ENCODE assay signal across 1 cellular context in the genomic region with DNA sequence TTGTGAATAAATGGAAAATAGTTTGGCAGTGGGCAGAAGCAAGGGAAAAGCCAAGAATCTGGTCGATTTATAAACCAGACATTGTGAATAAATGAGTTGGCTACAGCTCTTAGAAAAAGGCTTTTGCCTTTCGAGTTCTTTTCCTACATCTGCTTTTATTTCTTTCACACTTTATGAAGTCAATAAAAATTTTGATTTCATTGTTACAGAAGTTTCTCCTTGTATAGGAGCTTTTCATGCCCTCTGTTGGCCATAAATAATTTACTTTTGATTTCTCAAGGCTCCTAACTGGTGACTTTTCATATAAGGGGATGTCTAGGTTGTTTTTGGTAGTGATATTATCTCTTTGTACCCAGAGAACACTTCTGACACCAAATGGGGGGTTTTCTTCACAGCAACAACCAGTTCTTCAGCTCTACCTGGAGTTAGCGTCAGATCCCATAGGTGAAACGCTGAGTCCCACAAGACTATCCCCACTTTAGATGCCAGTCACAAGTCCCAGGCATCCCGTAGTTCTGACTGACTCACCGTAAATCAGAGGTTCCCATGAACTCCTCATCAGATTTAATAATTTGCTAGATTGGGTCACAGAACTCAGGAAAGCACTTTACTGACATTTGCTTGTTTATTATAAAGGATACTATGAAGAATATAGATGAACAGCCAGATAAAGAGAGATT.
TF ChIP-seq lines count a peak whose summit lies in the region.

No MANE protein-coding gene starts in this region.

TF ChIP-seq in SK-N-SH treated with all-trans-retinoic acid at 6 μM for 48 hours, 23 proteins besides CTCF, POLR2A, EP300 and RAD21 (continued from another document):
- TF ChIP-seq, protein P1, sequence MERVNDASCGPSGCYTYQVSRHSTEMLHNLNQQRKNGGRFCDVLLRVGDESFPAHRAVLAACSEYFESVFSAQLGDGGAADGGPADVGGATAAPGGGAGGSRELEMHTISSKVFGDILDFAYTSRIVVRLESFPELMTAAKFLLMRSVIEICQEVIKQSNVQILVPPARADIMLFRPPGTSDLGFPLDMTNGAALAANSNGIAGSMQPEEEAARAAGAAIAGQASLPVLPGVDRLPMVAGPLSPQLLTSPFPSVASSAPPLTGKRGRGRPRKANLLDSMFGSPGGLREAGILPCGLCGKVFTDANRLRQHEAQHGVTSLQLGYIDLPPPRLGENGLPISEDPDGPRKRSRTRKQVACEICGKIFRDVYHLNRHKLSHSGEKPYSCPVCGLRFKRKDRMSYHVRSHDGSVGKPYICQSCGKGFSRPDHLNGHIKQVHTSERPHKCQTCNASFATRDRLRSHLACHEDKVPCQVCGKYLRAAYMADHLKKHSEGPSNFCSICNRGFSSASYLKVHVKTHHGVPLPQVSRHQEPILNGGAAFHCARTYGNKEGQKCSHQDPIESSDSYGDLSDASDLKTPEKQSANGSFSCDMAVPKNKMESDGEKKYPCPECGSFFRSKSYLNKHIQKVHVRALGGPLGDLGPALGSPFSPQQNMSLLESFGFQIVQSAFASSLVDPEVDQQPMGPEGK (CRISPR knock-in tag; IDR thresholded peaks at IDR 0.05; ENCODE audit: borderline replicate concordance) = no peak
TF ChIP-seq in SK-N-SH treated with all-trans-retinoic acid at 6 μM for 48 hours: peak in this region for 0.
